8 cellular contexts compared by ENCODE assay signal in genomic region chr4:184263910-184264732, GRCh38. TPM values are rescaled to one million over a fixed set of nuclear protein-coding genes. Genes with fewer than 3 reads are reported as not detected.
DNase-seq lines count a peak whose midpoint lies in the region; ATAC-seq and TF ChIP-seq lines count a peak whose summit lies in the region.

No MANE protein-coding gene starts in this region.

- H3K4me3 ChIP-seq in heart left ventricle (no peak overlapping the region), aorta (ENCODE audit: low read length in 2 of 2) (no peak overlapping the region)

- no peak for TF ChIP-seq POLR2A in heart left ventricle (IDR thresholded peaks at IDR 0.05)

- peak; percentile 86 to 99 (median 94) for TF ChIP-seq CTCF in heart left ventricle (IDR thresholded peaks at IDR 0.05)

- H3K27me3 ChIP-seq in heart left ventricle (no peaks in the 10 kb centered on the region), aorta (ENCODE audit: control insufficient read depth in 1 of 2, insufficient read depth in 2 of 2, low read length in 1 of 2) (no peaks in the 10 kb centered on the region)

- H3K4me1 Mint-ChIP-seq in activated naive CD8-positive, alpha-beta T cell treated with anti-CD3 and anti-CD28 coated beads, Interleukin-2, amount 50 U/mL, for 24 hours = peaks cover 55% of the 10 kb centered on the region

- H3K27ac ChIP-seq in heart left ventricle = peak overlapping the region in 1 of 12 donors; percentile 1
- H3K27ac ChIP-seq in aorta (ENCODE audit: low read depth in 1 of 2, low read length in 2 of 2) = no peak overlapping the region

- 18 to 26% (median 22%) methylated on average over 19 of the region's 19 CpGs for WGBS in heart left ventricle, 4 donors
- WGBS in aorta, 2 donors = 15 to 16% methylated on average over 19 of the region's 19 CpGs

- H3K27ac Mint-ChIP-seq in activated naive CD8-positive, alpha-beta T cell treated with anti-CD3 and anti-CD28 coated beads, Interleukin-2, amount 50 U/mL, for 24 hours = peak overlapping the region; percentile 32

- ATAC-seq in HG02642 (IDR thresholded peaks at IDR 0.05; ENCODE audit: poor library complexity, unreplicated experiment) (peak; percentile 34), heart left ventricle (peak; percentile 63 to 85 (median 82)), aorta (ENCODE audit: low FRiP score) (peak; percentile 89)
- peak; percentile 61 for ATAC-seq in activated naive CD8-positive, alpha-beta T cell treated with anti-CD3 and anti-CD28 coated beads, Interleukin-2, amount 50 U/mL, for 24 hours

- no peaks in the 10 kb centered on the region for H3K36me3 ChIP-seq in heart left ventricle
- H3K36me3 ChIP-seq in aorta (ENCODE audit: control insufficient read depth in 1 of 2, insufficient read depth in 2 of 2, low read length in 1 of 2) = no peaks in the 10 kb centered on the region

- H3K4me3 Mint-ChIP-seq in activated naive CD8-positive, alpha-beta T cell treated with anti-CD3 and anti-CD28 coated beads, Interleukin-2, amount 50 U/mL, for 24 hours = no peak overlapping the region

- peaks cover 0 to 39% (median 0%) of the 10 kb centered on the region in 12 donors for H3K4me1 ChIP-seq in heart left ventricle
- H3K4me1 ChIP-seq in aorta (ENCODE audit: control insufficient read depth in 1 of 2, insufficient read depth in 2 of 2, low read length in 2 of 2) = no peaks in the 10 kb centered on the region

- H3K9me3 Mint-ChIP-seq in activated naive CD8-positive, alpha-beta T cell treated with anti-CD3 and anti-CD28 coated beads, Interleukin-2, amount 50 U/mL, for 24 hours = no peaks in the 10 kb centered on the region

- H3K9me3 ChIP-seq in heart left ventricle (no peaks in the 10 kb centered on the region), aorta (ENCODE audit: control insufficient read depth, low read length) (no peaks in the 10 kb centered on the region)

- H3K27me3 Mint-ChIP-seq in activated naive CD8-positive, alpha-beta T cell treated with anti-CD3 and anti-CD28 coated beads, Interleukin-2, amount 50 U/mL, for 24 hours = no peaks in the 10 kb centered on the region

- DNase-seq in ELF-1 (ENCODE audit: low read depth, low spot score) (peak; percentile 94), NCI-H146 treated with DMSO at 0.1 percent for 48 hours (lab: John Stamatoyannopoulos, UW; ENCODE audit: unreplicated experiment) (peak; percentile 57), SW480 (ENCODE audit: low spot score) (peak; percentile 92), heart left ventricle (peak; percentile 91 to 94 (median 93)), pulmonary artery endothelial cell (ENCODE audit: low read depth, low spot score) (peak; percentile 72), aorta (peak; percentile 96 to 98)
- DNase-seq in activated naive CD8-positive, alpha-beta T cell treated with anti-CD3 and anti-CD28 coated beads, Interleukin-2, amount 50 U/mL, for 24 hours = peak; percentile 96

- H3K36me3 Mint-ChIP-seq in activated naive CD8-positive, alpha-beta T cell treated with anti-CD3 and anti-CD28 coated beads, Interleukin-2, amount 50 U/mL, for 24 hours (ENCODE audit: low read depth) = no peaks in the 10 kb centered on the region

- intact Hi-C loops in heart left ventricle (cut with DNase I) = loop anchor here (1.0 to 10.0 kb wide), 12 partner anchors 121 to 471 kb away; partner anchors contain the start of genes CASP3 (in 3 of the 10), PRIMPOL (in 3 of the 10), CENPU (in 2 of the 10) and IRF2 (in 2 of the 10)
- intact Hi-C loops in aorta (cut with DNase I) = loop anchor here (2.0 to 10.0 kb wide), 3 partner anchors 211 to 378 kb away; partner anchors contain the start of gene IRF2 (in 1 of the 2)

RNA-seq across cellular contexts. Expression of gene ENPP6, which starts 46.4 kb away (rescaled TPM):
- total RNA-seq in heart left ventricle (under 1 TPM in 7 of 9 donors, not detected in 2; 0.05 to 0.35 (median 0.23) TPM), pulmonary artery endothelial cell (not detected in 2 replicates), aorta (1 to 10 TPM in 1 of 2 donors, under 1 TPM in 1; 0.19 to 1.8 TPM)
- polyA plus RNA-seq in heart left ventricle (under 1 TPM; 0.03 to 0.04 TPM), aorta (under 1 TPM in 1 of 2 donors, not detected in 1; 0.13 TPM)

Comparison
In these comparisons a context has a peak if more than half of its experiments do, and no peak if none do; other contexts are left out.
1. ATAC-seq: peak in every context shown above with its lines; median percentile 89 in aorta; 82 in heart left ventricle; 61 in activated naive CD8-positive, alpha-beta T cell treated with anti-CD3 and anti-CD28 coated beads, Interleukin-2, amount 50 U/mL, for 24 hours; 34 in HG02642.